Comparison of ENCODE assay signal across 1 cellular context in genomic region chr1:32887623-32888022, GRCh38.
TF ChIP-seq lines count a peak whose summit lies in the region.

No MANE protein-coding gene starts in this region.

TF ChIP-seq in H1, 55 proteins besides CTCF, POLR2A, EP300 and RAD21:
- TF ChIP-seq CEBPB (IDR thresholded peaks at IDR 0.05; ENCODE audit: low read depth, low read length) (no peak), TEAD4 (IDR thresholded peaks at IDR 0.05; ENCODE audit: low read depth, low read length) (no peak), HDAC2 (IDR thresholded peaks at IDR 0.05; ENCODE audit: borderline replicate concordance in 1 of 2, low read depth in 2 of 2, low read length in 2 of 2) (no peak), MAFK (IDR thresholded peaks at IDR 0.05; ENCODE audit: low read depth, low read length) (no peak), CREB1 (IDR thresholded peaks at IDR 0.05) (no peak), RFX5 (IDR thresholded peaks at IDR 0.05; ENCODE audit: borderline replicate concordance, low read depth, low read length) (no peak), EGR1 (IDR thresholded peaks at IDR 0.05; ENCODE audit: borderline replicate concordance, low read depth, low read length) (no peak), SP2 (IDR thresholded peaks at IDR 0.05; ENCODE audit: low read length) (no peak), YY1 (IDR thresholded peaks at IDR 0.05; ENCODE audit: low read depth, low read length) (no peak), CBX5 (IDR thresholded peaks at IDR 0.05; ENCODE audit: low read depth, low read length) (no peak), FOSL1 (IDR thresholded peaks at IDR 0.05; ENCODE audit: insufficient read depth, low read depth, low read length) (no peak), SUZ12 (IDR thresholded peaks at IDR 0.05; ENCODE audit: low read length) (no peak)
